30 cellular contexts compared by ENCODE assay signal in the genomic region with DNA sequence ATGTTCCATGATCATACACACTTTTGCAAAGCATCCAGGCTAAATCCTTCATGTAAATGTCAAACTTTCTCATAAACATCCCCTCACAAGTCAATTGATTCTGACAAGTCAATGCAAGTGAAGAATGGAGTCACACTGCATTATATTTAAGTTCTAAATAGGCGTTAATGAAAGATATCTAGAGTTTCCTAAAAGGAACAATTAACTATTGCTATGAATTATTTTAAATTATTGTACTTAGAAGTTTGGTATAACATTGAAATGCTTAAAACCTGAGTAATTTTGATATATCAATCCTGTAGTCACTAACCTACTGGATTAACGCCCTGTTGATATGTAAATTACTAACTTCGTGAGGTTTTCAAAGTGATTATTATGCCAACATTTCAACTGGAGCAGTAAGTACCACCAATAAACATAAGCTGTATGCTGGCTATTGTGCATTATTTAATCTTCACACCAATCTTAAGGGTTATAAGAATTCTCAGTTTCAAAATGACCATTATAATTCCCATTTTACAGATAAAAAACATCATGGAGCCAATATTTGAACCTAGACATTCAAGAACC.
"Had no signal": no experiment of that assay in that cellular context is flagged by ENCODE, and none has a peak within 500 bp of the region (broad histone marks: within the 10 kb centered on the region; RNA-seq: fewer than 3 reads in every experiment).

No MANE protein-coding gene starts in this region.

- H3K9ac ChIP-seq: parathyroid adenoma had no signal

- H3K27ac ChIP-seq: neutrophil, ovary, parathyroid adenoma, psoas muscle, right lobe of liver, sigmoid colon, stomach, thoracic aorta, thyroid gland, tibial nerve, upper lobe of right lung, uterus had no signal

- H3K9me3 Mint-ChIP-seq: nephron progenitor cell; stimulated activated effector memory CD8-positive, alpha-beta T cell treated with anti-CD3 and anti-CD28 coated beads, Interleukin-12 subunit alpha, Interleukin-12 subunit beta, amount 100 ng/mL, for 72 hours; stimulated activated naive CD8-positive, alpha-beta T cell treated with anti-CD3 and anti-CD28 coated beads, Interleukin-15, Interleukin-2, amounts not matched to agents 100 ng/mL and 50 ng/mL, for 24 hours; type B pancreatic cell had no signal

- H3K4me1 ChIP-seq: parathyroid adenoma, psoas muscle, right lobe of liver, sigmoid colon, stomach, thyroid gland, tibial nerve, upper lobe of right lung, uterus had no signal

- H3K27me3 ChIP-seq: neutrophil, ovary, right lobe of liver, sigmoid colon, stomach, thyroid gland, tibial nerve, upper lobe of right lung, uterus had no signal

- ATAC-seq: naive thymus-derived CD8-positive, alpha-beta T cell; natural killer cell treated with Interleukin-12 subunit alpha and Interleukin-12 subunit beta and Interleukin-15 and Interleukin-18, amount 100 ng/mL, for 72 hours; psoas muscle; right cardiac atrium; right lobe of liver; stimulated activated effector memory CD8-positive, alpha-beta T cell treated with anti-CD3 and anti-CD28 coated beads, Interleukin-12 subunit alpha, Interleukin-12 subunit beta, amount 100 ng/mL, for 72 hours; stimulated activated naive B cell treated with anti-CD40 and anti-IgM and Interleukin-4, amounts not matched to agents 10 μg/mL and 1 μg/mL and 100 μg/mL, for 72 hours; upper lobe of right lung had no signal

- DNase-seq: naive thymus-derived CD8-positive, alpha-beta T cell; nephron progenitor cell; nucleus accumbens; ovary; posterior cingulate gyrus; psoas muscle; right cardiac atrium; right lobe of liver; sigmoid colon; small intestine; stimulated activated CD4-positive, alpha-beta T cell treated with anti-CD3 and anti-CD28 coated beads, Interleukin-15, amount 100 ng/mL, for 24 hours; stimulated activated CD4-positive, alpha-beta T cell treated with anti-CD3 and anti-CD28 coated beads, Interleukin-2, amount 100 ng/mL, for 24 hours; stimulated activated CD4-positive, alpha-beta T cell treated with anti-CD3 and anti-CD28 coated beads, Interleukin-2, amount 100 ng/mL, for 48 hours; stimulated activated CD4-positive, alpha-beta T cell treated with anti-CD3 and anti-CD28 coated beads, Interleukin-4, amount 100 ng/mL, for 24 hours; stimulated activated naive B cell treated with anti-CD40 and anti-IgM and Interleukin-4, amounts not matched to agents 10 μg/mL and 1 μg/mL and 100 μg/mL, for 72 hours; stimulated activated naive CD4-positive, alpha-beta T cell treated with Interleukin-2 at 50 U/mL for 16 hours; stomach; thyroid gland; upper lobe of right lung; uterus had no signal

- H3K36me3 ChIP-seq: neutrophil, ovary, right lobe of liver, sigmoid colon, stomach, thoracic aorta, thyroid gland, tibial nerve, upper lobe of right lung, uterus had no signal

- H3K27ac Mint-ChIP-seq: naive thymus-derived CD8-positive, alpha-beta T cell; natural killer cell treated with Interleukin-12 subunit alpha and Interleukin-12 subunit beta and Interleukin-15 and Interleukin-18, amount 100 ng/mL, for 72 hours; nephron progenitor cell; progenitor cell of endocrine pancreas; stimulated activated effector memory CD8-positive, alpha-beta T cell treated with anti-CD3 and anti-CD28 coated beads, Interleukin-12 subunit alpha, Interleukin-12 subunit beta, amount 100 ng/mL, for 72 hours; stimulated activated naive B cell treated with anti-CD40 and anti-IgM and Interleukin-4, amounts not matched to agents 10 μg/mL and 1 μg/mL and 100 μg/mL, for 72 hours; stimulated activated naive CD8-positive, alpha-beta T cell treated with anti-CD3 and anti-CD28 coated beads, Interleukin-15, Interleukin-2, amounts not matched to agents 100 ng/mL and 50 ng/mL, for 24 hours; type B pancreatic cell had no signal

- H3K9me3 ChIP-seq: neutrophil, ovary, psoas muscle, right lobe of liver, sigmoid colon, stomach, thoracic aorta, thyroid gland, upper lobe of right lung, uterus had no signal

- H3K4me3 Mint-ChIP-seq: naive thymus-derived CD8-positive, alpha-beta T cell; natural killer cell treated with Interleukin-12 subunit alpha and Interleukin-12 subunit beta and Interleukin-15 and Interleukin-18, amount 100 ng/mL, for 72 hours; nephron progenitor cell; neural crest cell; stimulated activated effector memory CD8-positive, alpha-beta T cell treated with anti-CD3 and anti-CD28 coated beads, Interleukin-12 subunit alpha, Interleukin-12 subunit beta, amount 100 ng/mL, for 72 hours; stimulated activated naive B cell treated with anti-CD40 and anti-IgM and Interleukin-4, amounts not matched to agents 10 μg/mL and 1 μg/mL and 100 μg/mL, for 72 hours; stimulated activated naive CD8-positive, alpha-beta T cell treated with anti-CD3 and anti-CD28 coated beads, Interleukin-15, Interleukin-2, amounts not matched to agents 100 ng/mL and 50 ng/mL, for 24 hours; type B pancreatic cell had no signal

- H3K36me3 Mint-ChIP-seq: naive thymus-derived CD8-positive, alpha-beta T cell; natural killer cell treated with Interleukin-12 subunit alpha and Interleukin-12 subunit beta and Interleukin-15 and Interleukin-18, amount 100 ng/mL, for 72 hours; stimulated activated effector memory CD8-positive, alpha-beta T cell treated with anti-CD3 and anti-CD28 coated beads, Interleukin-12 subunit alpha, Interleukin-12 subunit beta, amount 100 ng/mL, for 72 hours; stimulated activated naive B cell treated with anti-CD40 and anti-IgM and Interleukin-4, amounts not matched to agents 10 μg/mL and 1 μg/mL and 100 μg/mL, for 72 hours; type B pancreatic cell had no signal

- H3K4me3 ChIP-seq: ovary, psoas muscle, right lobe of liver, sigmoid colon, stomach, thoracic aorta, thyroid gland, tibial nerve, upper lobe of right lung, uterus had no signal

- H2AFZ ChIP-seq: parathyroid adenoma had no signal

- H3K4me1 Mint-ChIP-seq: naive thymus-derived CD8-positive, alpha-beta T cell; nephron progenitor cell; stimulated activated effector memory CD8-positive, alpha-beta T cell treated with anti-CD3 and anti-CD28 coated beads, Interleukin-12 subunit alpha, Interleukin-12 subunit beta, amount 100 ng/mL, for 72 hours; stimulated activated naive B cell treated with anti-CD40 and anti-IgM and Interleukin-4, amounts not matched to agents 10 μg/mL and 1 μg/mL and 100 μg/mL, for 72 hours had no signal

- H3K27me3 Mint-ChIP-seq: naive thymus-derived CD8-positive, alpha-beta T cell; natural killer cell treated with Interleukin-12 subunit alpha and Interleukin-12 subunit beta and Interleukin-15 and Interleukin-18, amount 100 ng/mL, for 72 hours; progenitor cell of endocrine pancreas; stimulated activated naive B cell treated with anti-CD40 and anti-IgM and Interleukin-4, amounts not matched to agents 10 μg/mL and 1 μg/mL and 100 μg/mL, for 72 hours; stimulated activated naive CD8-positive, alpha-beta T cell treated with anti-CD3 and anti-CD28 coated beads, Interleukin-15, Interleukin-2, amounts not matched to agents 100 ng/mL and 50 ng/mL, for 24 hours; type B pancreatic cell had no signal

- H3K79me2 ChIP-seq: parathyroid adenoma had no signal
